Comparison of ENCODE assay signal across 13 cellular contexts in genomic region chr22:37749831-37750595, GRCh38. TPM values are rescaled to one million over a fixed set of nuclear protein-coding genes. Genes with fewer than 3 reads are reported as not detected.
DNase-seq lines count a peak whose midpoint lies in the region; ATAC-seq and TF ChIP-seq lines count a peak whose summit lies in the region.
"Had no signal": no experiment of that assay in that cellular context is flagged by ENCODE, and none has a peak within 500 bp of the region (broad histone marks: within the 10 kb centered on the region; RNA-seq: fewer than 3 reads in every experiment).

No MANE protein-coding gene starts in this region.

- TF ChIP-seq CTCF in MCF 10A (IDR thresholded peaks at IDR 0.05; ENCODE audit: unreplicated experiment) (no peak), left ventricle myocardium inferior (IDR thresholded peaks at IDR 0.05; ENCODE audit: borderline replicate concordance) (no peak), gastrocnemius medialis (IDR thresholded peaks at IDR 0.05 in 4 of 5, conservative IDR thresholded peaks at IDR 0.05 in 1 of 5) (no peak), Peyer's patch (IDR thresholded peaks at IDR 0.05) (no peak)

- no peaks in the 10 kb centered on the region for H3K9me3 ChIP-seq in left ventricle myocardium inferior (replicated peaks)
- H3K9me3 ChIP-seq in gastrocnemius medialis, result no peaks in the 10 kb centered on the region
- H3K9me3 ChIP-seq in Peyer's patch, result no peaks in the 10 kb centered on the region

- BruUV-seq in MCF 10A (replicated peaks; lab: Mats Ljungman, UMichigan), result no TSS peak

- peaks cover 8% of the 10 kb centered on the region for H3K36me3 ChIP-seq in left ventricle myocardium inferior
- H3K36me3 ChIP-seq in gastrocnemius medialis, result peaks cover 0 to 6% of the 10 kb centered on the region in 2 donors
- H3K36me3 ChIP-seq in Peyer's patch, result peaks cover 0 to 14% (median 0%) of the 10 kb centered on the region in 3 donors

- POLR2A ChIA-PET in MCF 10A (lab: Yijun Ruan, JAX), result interaction anchor here (0.7 to 5.0 kb wide), 16 partner anchors 9 to 156 kb away, joined by 3 to 55 read pairs (median 5); partner anchors contain the start of genes ANKRD54, GCAT, GGA1 and LGALS1

- TF ChIP-seq POLR2A in gastrocnemius medialis (IDR thresholded peaks at IDR 0.05) (no peak), Peyer's patch (IDR thresholded peaks at IDR 0.05) (no peak)

- peak overlapping the region; percentile 55 for H3K4me3 Mint-ChIP-seq in MCF 10A (ENCODE audit: unreplicated experiment)
- H3K4me3 Mint-ChIP-seq: stimulated activated naive B cell treated with anti-CD40 and anti-IgM and Interleukin-4, amounts not matched to agents 10 μg/mL and 1 μg/mL and 100 μg/mL, for 72 hours had no signal

- intact Hi-C loops in MCF 10A (cut with micrococcal nuclease), result loop anchor here (5.0 kb wide), 1 partner anchor 42 kb away; no protein-coding TSS in a partner anchor
- intact Hi-C loops in left ventricle myocardium inferior (cut with micrococcal nuclease), result no loop called here
- intact Hi-C loops in gastrocnemius medialis (cut with DNase I; ENCODE audit: low total_unique reads), result loop anchor here (5.0 kb wide), 2 partner anchors 73 to 93 kb away; partner anchors contain the start of genes LGALS1 and PDXP

- CTCF ChIA-PET in MCF 10A (lab: Yijun Ruan, JAX), result interaction anchor here (0.6 to 1.4 kb wide), 5 partner anchors 46 to 1573 kb away, joined by 3 to 4 read pairs (median 3); no protein-coding TSS in a partner anchor

- DNase-seq in GM04503 (ENCODE audit: low read depth) (peak; percentile 44), MCF 10A (ENCODE audit: unreplicated experiment) (peak; percentile 88), left ventricle myocardium inferior (peak; percentile 46), gastrocnemius medialis (no peak), Peyer's patch (no peak), Kasumi-1 (lab: John Stamatoyannopoulos, UW) (no peak), NCI-H748 treated with DMSO at 0.1 percent for 48 hours (lab: John Stamatoyannopoulos, UW) (no peak)
- DNase-seq: activated CD4-positive, CD25-positive, alpha-beta regulatory T cell; retina; stimulated activated naive B cell treated with anti-CD40 and anti-IgM and Interleukin-4, amounts not matched to agents 10 μg/mL and 1 μg/mL and 100 μg/mL, for 72 hours had no signal

- in situ Hi-C loops in gastrocnemius medialis (cut with MboI; ENCODE audit: low sequenced_read_pairs in 4 of 4), result no loop called here

- H3K4me3 ChIP-seq in left ventricle myocardium inferior (peak overlapping the region; percentile 44), gastrocnemius medialis (no peak overlapping the region), Peyer's patch (no peak overlapping the region)

- peaks cover 29% of the 10 kb centered on the region for H3K36me3 Mint-ChIP-seq in MCF 10A (ENCODE audit: insufficient read depth, unreplicated experiment)
- H3K36me3 Mint-ChIP-seq: activated naive CD4-positive, alpha-beta T cell treated with anti-CD3 and anti-CD28 coated beads, Interleukin-2, amount 50 U/mL, for 72 hours had no signal

- H3K4me1 Mint-ChIP-seq in MCF 10A (ENCODE audit: insufficient read depth, unreplicated experiment), result peaks cover 57% of the 10 kb centered on the region

- ATAC-seq in gastrocnemius medialis, result no peak
- no peak for ATAC-seq in HG03520 (IDR thresholded peaks at IDR 0.05; ENCODE audit: unreplicated experiment)
- ATAC-seq: activated naive CD4-positive, alpha-beta T cell treated with anti-CD3 and anti-CD28 coated beads, Interleukin-2, amount 50 U/mL, for 72 hours; stimulated activated naive B cell treated with anti-CD40 and anti-IgM and Interleukin-4, amounts not matched to agents 10 μg/mL and 1 μg/mL and 100 μg/mL, for 72 hours had no signal

- peak overlapping the region; percentile 83 for H3K27ac Mint-ChIP-seq in MCF 10A (ENCODE audit: low read depth, unreplicated experiment)

- H3K27ac ChIP-seq in left ventricle myocardium inferior (replicated peaks) (peak overlapping the region; percentile 100), gastrocnemius medialis (peak overlapping the region; percentile 78 to 90 (median 86)), Peyer's patch (peak overlapping the region in 2 of 4 donors; percentile 5 to 56)
- H3K27ac ChIP-seq: KMS-11 had no signal

- H3K4me1 ChIP-seq in left ventricle myocardium inferior (peaks cover 96% of the 10 kb centered on the region), gastrocnemius medialis (peaks cover 62 to 64% of the 10 kb centered on the region in 2 donors), Peyer's patch (peaks cover 0 to 59% (median 17%) of the 10 kb centered on the region in 4 donors)

- H3K27me3 Mint-ChIP-seq in MCF 10A (ENCODE audit: insufficient read depth, unreplicated experiment), result no peaks in the 10 kb centered on the region
- H3K27me3 Mint-ChIP-seq: stimulated activated naive B cell treated with anti-CD40 and anti-IgM and Interleukin-4, amounts not matched to agents 10 μg/mL and 1 μg/mL and 100 μg/mL, for 72 hours had no signal

- H3K27me3 ChIP-seq in left ventricle myocardium inferior (ENCODE audit: low read depth), result no peaks in the 10 kb centered on the region
- H3K27me3 ChIP-seq in gastrocnemius medialis, result no peaks in the 10 kb centered on the region
- no peaks in the 10 kb centered on the region for H3K27me3 ChIP-seq in Peyer's patch

- H3K9me3 Mint-ChIP-seq in MCF 10A (ENCODE audit: unreplicated experiment), result no peaks in the 10 kb centered on the region
- H3K9me3 Mint-ChIP-seq: activated naive CD4-positive, alpha-beta T cell treated with anti-CD3 and anti-CD28 coated beads, Interleukin-2, amount 50 U/mL, for 72 hours; stimulated activated naive B cell treated with anti-CD40 and anti-IgM and Interleukin-4, amounts not matched to agents 10 μg/mL and 1 μg/mL and 100 μg/mL, for 72 hours had no signal

RNA-seq across cellular contexts. Expression of gene TRIOBP, which starts 53.2 kb away (rescaled TPM):
- total RNA-seq in MCF 10A (2022) (42.5 and 45.7 TPM in 2 replicates), left ventricle myocardium inferior (86.5 TPM), gastrocnemius medialis (10 to 100 TPM; 21.7 to 38.2 (median 30.3) TPM), Peyer's patch (10 to 100 TPM; 54.6 to 89.1 (median 83.6) TPM)

RNA-seq across cellular contexts. Expression of gene GCAT, which starts 57.7 kb away (rescaled TPM):
- total RNA-seq in MCF 10A (2022), result 21.5 and 32.8 TPM in 2 replicates
- total RNA-seq in left ventricle myocardium inferior, result 42.7 TPM
- 10 to 100 TPM in 3 of 4 donors, 1 to 10 TPM in 1; 10.0 to 21.5 (median 15.1) TPM for total RNA-seq in gastrocnemius medialis
- 1 to 10 TPM; 3.8 to 9.3 (median 8.9) TPM for total RNA-seq in Peyer's patch

Comparison
In these comparisons a context has a peak if more than half of its experiments do, and no peak if none do; other contexts are left out.
1. DNase-seq: peak in GM04503 (single experiment), MCF 10A (single experiment) and left ventricle myocardium inferior (single experiment); none in gastrocnemius medialis (0 of 2), Peyer's patch (0 of 3), Kasumi-1 (0 of 2) and NCI-H748 treated with DMSO at 0.1 percent for 48 hours (single experiment).